8 cellular contexts compared by ENCODE assay signal in the genomic region with DNA sequence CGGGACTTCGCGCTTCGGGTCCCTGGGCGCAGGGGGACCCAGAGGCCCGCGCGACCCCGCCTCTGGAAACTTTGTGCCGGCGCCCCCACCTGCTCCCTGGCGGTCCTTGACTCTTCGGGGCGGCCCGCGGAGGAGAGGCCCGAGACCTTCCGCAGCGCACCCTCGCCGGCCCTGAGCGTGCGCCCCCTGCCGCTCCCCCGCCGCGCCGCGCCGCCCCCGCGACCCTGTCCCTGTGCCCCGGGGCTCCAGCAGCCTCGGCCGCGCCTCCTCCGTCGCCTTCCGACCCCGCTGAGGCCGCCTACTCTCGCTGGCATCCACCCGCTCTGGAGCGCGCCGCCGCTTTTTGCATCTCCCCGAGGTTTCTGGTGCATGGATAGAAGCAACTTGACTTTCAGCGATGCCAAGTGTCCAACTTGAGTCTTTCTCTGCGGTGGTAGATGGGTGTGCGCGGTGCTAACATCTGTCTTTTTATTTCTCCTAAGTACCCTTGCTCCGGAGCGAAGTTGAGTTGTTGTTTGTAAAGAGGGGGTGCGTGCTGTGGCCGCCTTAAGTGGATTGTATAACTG. TPM values are rescaled to one million over a fixed set of nuclear protein-coding genes. Genes with fewer than 3 reads are reported as not detected.
DNase-seq lines count a peak whose midpoint lies in the region; ATAC-seq lines count a peak whose summit lies in the region.

No MANE protein-coding gene starts in this region.

- no peak overlapping the region for H2BK120ac ChIP-seq in mesendoderm (ENCODE audit: low read depth, low read length)

- no peaks in the 10 kb centered on the region for H3K27me3 ChIP-seq in mesendoderm (ENCODE audit: insufficient read depth, low read length, poor library complexity)

- H3K4me3 ChIP-seq in mesendoderm (ENCODE audit: low read length): peak overlapping the region; percentile 64

- WGBS in mesendoderm (ENCODE audit: extremely low coverage, insufficient coverage, low lambda C conversion rate): no CpG with 5 or more reads among the region's 56 CpGs

- peak; percentile 38 for DNase-seq in NK-92 treated with Interleukin-12 subunit alpha and Interleukin-12 subunit beta, amount 100 ng/mL, for 24 hours (lab: John Stamatoyannopoulos, UW)
- DNase-seq in NK-92 (lab: John Stamatoyannopoulos, UW; ENCODE audit: unreplicated experiment) (no peak), NCI-H226 (peak; percentile 51), mesendoderm (peak; percentile 83)
- peak; percentile 89 for DNase-seq in activated CD4-positive, alpha-beta memory T cell treated with anti-CD3 and anti-CD28 coated beads for 36 hours
- DNase-seq in effector CD4-positive, alpha-beta T cell: peak; percentile 63
- peak; percentile 52 for DNase-seq in stimulated activated CD8-positive, alpha-beta memory T cell treated with anti-CD3 and anti-CD28 coated beads, Interleukin-15, amount 100 ng/mL, for 24 hours (ENCODE audit: low read depth)

- peak overlapping the region; percentile 93 for H3K4me2 ChIP-seq in mesendoderm (ENCODE audit: low read length)

- peaks cover 5% of the 10 kb centered on the region for H3K4me1 ChIP-seq in mesendoderm (ENCODE audit: control insufficient read depth, low read depth, low read length)

- H2AK5ac ChIP-seq in mesendoderm (ENCODE audit: low read length): no peak overlapping the region

- H3K4ac ChIP-seq in mesendoderm (ENCODE audit: low read depth, low read length): no peak overlapping the region

- CTCF ChIA-PET in activated CD4-positive, alpha-beta memory T cell treated with anti-CD3 and anti-CD28 coated beads for 36 hours (lab: Charles Lee): interaction anchor here (1.4 kb wide), 1 partner anchor 38 kb away, joined by 4 read pairs; no protein-coding TSS in a partner anchor

- peak overlapping the region; percentile 62 for H3K18ac ChIP-seq in mesendoderm (ENCODE audit: low read length)

- no peaks in the 10 kb centered on the region for H3K27me3 Mint-ChIP-seq in activated CD4-positive, alpha-beta memory T cell treated with anti-CD3 and anti-CD28 coated beads for 36 hours

- peak overlapping the region; percentile 90 for H3K4me3 Mint-ChIP-seq in activated CD4-positive, alpha-beta memory T cell treated with anti-CD3 and anti-CD28 coated beads for 36 hours

- no peak overlapping the region for H4K5ac ChIP-seq in mesendoderm (ENCODE audit: low read length)

- peak overlapping the region; percentile 76 for H3K56ac ChIP-seq in mesendoderm (ENCODE audit: low read length)

- H3K36me3 ChIP-seq in mesendoderm (ENCODE audit: control insufficient read depth, insufficient read depth, low read length): no peaks in the 10 kb centered on the region

- no peak overlapping the region for H2BK5ac ChIP-seq in mesendoderm (ENCODE audit: low read length)

- intact Hi-C loops in activated CD4-positive, alpha-beta memory T cell treated with anti-CD3 and anti-CD28 coated beads for 36 hours (cut with micrococcal nuclease): loop anchor here (1.0 to 2.0 kb wide), 2 partner anchors 83 to 119 kb away; a partner anchor contains a TSS

- H3K36me3 Mint-ChIP-seq in activated CD4-positive, alpha-beta memory T cell treated with anti-CD3 and anti-CD28 coated beads for 36 hours: no peaks in the 10 kb centered on the region

- H3K4me1 Mint-ChIP-seq in activated CD4-positive, alpha-beta memory T cell treated with anti-CD3 and anti-CD28 coated beads for 36 hours (ENCODE audit: low read depth): peaks cover 48% of the 10 kb centered on the region

- peak; percentile 50 for ATAC-seq in HG02798 (IDR thresholded peaks at IDR 0.05; ENCODE audit: poor library complexity, unreplicated experiment)

- peak overlapping the region; percentile 23 for H3K27ac ChIP-seq in mesendoderm (ENCODE audit: low read depth, low read length)

- peaks cover 4% of the 10 kb centered on the region for H3K79me2 ChIP-seq in mesendoderm (ENCODE audit: control insufficient read depth, insufficient read depth, low read length)

- H3K23ac ChIP-seq in mesendoderm (ENCODE audit: low read length): no peak overlapping the region

- H2BK15ac ChIP-seq in mesendoderm (replicated peaks; ENCODE audit: low read depth): no peak overlapping the region

- peak overlapping the region; percentile 72 for H3K9ac ChIP-seq in mesendoderm (ENCODE audit: low read length)

- no peak overlapping the region for H4K8ac ChIP-seq in mesendoderm (ENCODE audit: low read depth, low read length)

- H3K79me1 ChIP-seq in mesendoderm (ENCODE audit: low read length): peaks cover 4% of the 10 kb centered on the region

- POLR2A ChIA-PET in activated CD4-positive, alpha-beta memory T cell treated with anti-CD3 and anti-CD28 coated beads for 36 hours (lab: Charles Lee): interaction anchor here (1.0 to 1.1 kb wide), 3 partner anchors 60 to 131 kb away, joined by 5 read pairs; no protein-coding TSS in a partner anchor

- H3K9me3 Mint-ChIP-seq in activated CD4-positive, alpha-beta memory T cell treated with anti-CD3 and anti-CD28 coated beads for 36 hours: no peaks in the 10 kb centered on the region

- H3K27ac Mint-ChIP-seq in activated CD4-positive, alpha-beta memory T cell treated with anti-CD3 and anti-CD28 coated beads for 36 hours: peak overlapping the region; percentile 78

RNA-seq across cellular contexts. Expression of a gene that starts 0.4 kb away (rescaled TPM):
- 10 to 100 TPM; 17.4 to 19.0 TPM for total RNA-seq in activated CD4-positive, alpha-beta memory T cell treated with anti-CD3 and anti-CD28 coated beads for 36 hours
- polyA plus RNA-seq in mesendoderm (2013, experiment 1 of 2): 15.9 TPM
- 15.9 TPM for polyA plus RNA-seq in mesendoderm (2013, experiment 2 of 2)
